Comparison of ENCODE assay signal across 20 cellular contexts in the genomic region with DNA sequence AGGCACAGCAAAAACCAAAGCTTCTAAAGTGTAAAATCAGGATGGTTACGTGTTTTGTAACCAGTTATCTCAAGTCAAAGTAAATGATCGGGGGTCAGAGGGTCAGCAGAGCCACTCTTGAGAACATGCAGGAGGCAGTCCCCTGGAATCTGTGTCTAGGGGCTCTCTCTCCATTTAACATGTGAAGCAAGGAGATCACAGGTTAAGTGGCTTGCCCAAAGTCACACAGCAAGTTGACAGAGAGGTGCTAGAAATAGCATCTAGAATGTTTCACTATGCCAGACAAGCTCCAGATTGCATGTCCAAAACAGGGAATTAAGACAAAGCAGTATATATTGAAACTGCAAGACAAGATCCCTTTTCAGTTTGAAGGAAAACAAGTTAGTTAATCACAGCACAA. TPM values are rescaled to one million over a fixed set of nuclear protein-coding genes. Genes with fewer than 3 reads are reported as not detected.
DNase-seq lines count a peak whose midpoint lies in the region; ATAC-seq, FAIRE-seq and TF ChIP-seq lines count a peak whose summit lies in the region.
"Had no signal": no experiment of that assay in that cellular context is flagged by ENCODE, and none has a peak within 500 bp of the region (broad histone marks: within the 10 kb centered on the region; RNA-seq: fewer than 3 reads in every experiment).

No MANE protein-coding gene starts in this region.

- no TSS peak for BruUV-seq in HepG2 (replicated peaks; lab: Mats Ljungman, UMichigan)

- H3K36me3 ChIP-seq in right lobe of liver = peaks cover 0 to 3% (median 0%) of the 10 kb centered on the region in 4 donors
- peaks cover 7 to 42% of the 10 kb centered on the region in 2 experiments for H3K36me3 ChIP-seq in HepG2 (replicated peaks in 1 of 2; ENCODE audit: control insufficient read depth in 1 of 2, insufficient read depth in 2 of 2, low read length in 2 of 2)
- no peaks in the 10 kb centered on the region for H3K36me3 ChIP-seq in muscle layer of colon (ENCODE audit: insufficient read depth, low read length)
- H3K36me3 ChIP-seq: prostate gland had no signal

- peaks cover 15% of the 10 kb centered on the region for H3K79me2 ChIP-seq in HepG2 (ENCODE audit: insufficient read depth, low read length)

- H3K4me3 Mint-ChIP-seq in endothelial cell (ENCODE audit: unreplicated experiment) (no peak overlapping the region), type B pancreatic cell (no peak overlapping the region), T-cell (no peak overlapping the region)
- H3K4me3 Mint-ChIP-seq: activated naive CD4-positive, alpha-beta T cell treated with anti-CD3 and anti-CD28 coated beads for 36 hours; brain; CD8-positive, alpha-beta T cell had no signal

- POLR2A ChIA-PET in HepG2 (lab: Yijun Ruan, JAX) = interaction anchor here (1.3 kb wide), 1 partner anchor 81 kb away, joined by 4 read pairs; a partner anchor contains a TSS
- POLR2A ChIA-PET in T-cell (lab: Charles Lee) = interaction anchor here in 1 of 2 donors (0.5 kb wide), 1 partner anchor 65 kb away, joined by 3 read pairs; no protein-coding TSS in a partner anchor

- intact Hi-C loops in right lobe of liver (cut with DNase I) = loop anchor here in 1 of 2 donors (5.0 kb wide), 1 partner anchor 53 kb away; no protein-coding TSS in a partner anchor
- intact Hi-C loops in HepG2 (cut with micrococcal nuclease; ENCODE audit: unreplicated experiment) = loop anchor here (5.0 kb wide), 1 partner anchor 97 kb away; a partner anchor contains a TSS

- no peak for TF ChIP-seq EP300 in HepG2 (IDR thresholded peaks at IDR 0.05; ENCODE audit: low read depth in 2 of 2, low read length in 2 of 2)
- TF ChIP-seq EP300 in HepG2 (CRISPR knock-in tag; IDR thresholded peaks at IDR 0.05; ENCODE audit: borderline replicate concordance) = no peak

- peak overlapping the region in 2 of 3 donors; percentile 11 to 80 for H3K27ac ChIP-seq in right lobe of liver
- H3K27ac ChIP-seq in HepG2 (ENCODE audit: extremely low read length, insufficient read depth, low read length) = no peak overlapping the region
- peak overlapping the region; percentile 3 for H3K27ac ChIP-seq in muscle layer of colon (ENCODE audit: low read depth, low read length)
- no peak overlapping the region for H3K27ac ChIP-seq in substantia nigra (ENCODE audit: low read depth, low read length, poor library complexity, severe bottlenecking)
- H3K27ac ChIP-seq: left lung, prostate gland had no signal

- no peaks in the 10 kb centered on the region for H3K27me3 ChIP-seq in right lobe of liver
- H3K27me3 ChIP-seq in HepG2 (ENCODE audit: control insufficient read depth in 1 of 2, insufficient read depth in 2 of 2, low read length in 2 of 2) = no peaks in the 10 kb centered on the region
- H3K27me3 ChIP-seq in muscle layer of colon (ENCODE audit: control insufficient read depth in 1 of 2, insufficient read depth in 2 of 2, low read length in 2 of 2) = no peaks in the 10 kb centered on the region
- H3K27me3 ChIP-seq: left lung had no signal

- no peak overlapping the region for H3K9ac ChIP-seq in HepG2 (ENCODE audit: insufficient read depth, low read depth, low read length)
- H3K9ac ChIP-seq in muscle layer of colon (ENCODE audit: low read length) = no peak overlapping the region

- 40% methylated on average over 2 of the region's 2 CpGs for WGBS in right lobe of liver (ENCODE audit: insufficient coverage, low coverage, low lambda C conversion rate, missing lambda C conversion rate)
- 98% methylated on average over 2 of the region's 2 CpGs for WGBS in HepG2 (ENCODE audit: low lambda C conversion rate)

- in situ Hi-C loops in HepG2 (cut with HindIII; ENCODE audit: extremely low pct_ligation_motif_present, low pct_unique_long_range_greater_than_20kb) = no loop called here

- H3K4me1 ChIP-seq in right lobe of liver (peaks cover 0 to 43% (median 18%) of the 10 kb centered on the region in 4 donors), HepG2 (ENCODE audit: insufficient read depth, low read length) (no peaks in the 10 kb centered on the region), muscle layer of colon (ENCODE audit: insufficient read depth, low read length) (peaks cover 44% of the 10 kb centered on the region)

- TF ChIP-seq CTCF in right lobe of liver (IDR thresholded peaks at IDR 0.05) (no peak), HepG2 (CRISPR knock-in tag; IDR thresholded peaks at IDR 0.05) (no peak), endothelial cell (IDR thresholded peaks at IDR 0.05; ENCODE audit: unreplicated experiment) (no peak), type B pancreatic cell (conservative IDR thresholded peaks at IDR 0.05) (no peak)

- no peak for ATAC-seq in right lobe of liver
- no peak for ATAC-seq in HepG2
- no peak for ATAC-seq in T-cell (replicated peaks in 1 of 4)
- ATAC-seq: CD8-positive, alpha-beta T cell; left lung; Panc1; SK-N-SH treated with all-trans-retinoic acid at 6 μM for 48 hours had no signal

- CTCF ChIA-PET in HepG2 (lab: Yijun Ruan, JAX; ENCODE audit: low intra/inter-chr PET ratio, low total read pairs) = interaction anchor here (1.5 kb wide), 1 partner anchor 52 kb away, joined by 4 read pairs; no protein-coding TSS in a partner anchor
- CTCF ChIA-PET in T-cell (lab: Charles Lee) = interaction anchor here (0.7 to 2.3 kb wide), 7 partner anchors 9 to 100 kb away, joined by 3 to 30 read pairs (median 3); a partner anchor contains a TSS

- H3K9me3 Mint-ChIP-seq in endothelial cell (ENCODE audit: unreplicated experiment) = no peaks in the 10 kb centered on the region
- H3K9me3 Mint-ChIP-seq in type B pancreatic cell = no peaks in the 10 kb centered on the region
- H3K9me3 Mint-ChIP-seq in T-cell = no peaks in the 10 kb centered on the region
- H3K9me3 Mint-ChIP-seq: activated naive CD4-positive, alpha-beta T cell treated with anti-CD3 and anti-CD28 coated beads for 36 hours; brain; CD8-positive, alpha-beta T cell had no signal

- H2AFZ ChIP-seq in HepG2 (ENCODE audit: low read length) = no peak overlapping the region

- H3K27me3 Mint-ChIP-seq in endothelial cell (ENCODE audit: unreplicated experiment) (no peaks in the 10 kb centered on the region), type B pancreatic cell (no peaks in the 10 kb centered on the region), T-cell (no peaks in the 10 kb centered on the region)

- H3K4me3 ChIP-seq in right lobe of liver (no peak overlapping the region), HepG2 (replicated peaks in 1 of 3; ENCODE audit: insufficient read depth in 1 of 3, low read depth in 2 of 3, low read length in 3 of 3) (no peak overlapping the region), muscle layer of colon (ENCODE audit: low read depth in 1 of 2, low read length in 2 of 2) (no peak overlapping the region)
- H3K4me3 ChIP-seq: left lung, prostate gland had no signal

- H3K4me1 Mint-ChIP-seq in endothelial cell (ENCODE audit: unreplicated experiment) (no peaks in the 10 kb centered on the region), type B pancreatic cell (ENCODE audit: unreplicated experiment) (peaks cover 7% of the 10 kb centered on the region), T-cell (peaks cover 41 to 49% (median 44%) of the 10 kb centered on the region in 3 donors)

- H3K36me3 Mint-ChIP-seq in endothelial cell (ENCODE audit: low read depth, unreplicated experiment) (peaks cover 5% of the 10 kb centered on the region), type B pancreatic cell (peaks cover 25% of the 10 kb centered on the region), T-cell (peaks cover 40% of the 10 kb centered on the region)

- no peak for TF ChIP-seq POLR2A in right lobe of liver (IDR thresholded peaks at IDR 0.05)
- TF ChIP-seq POLR2A in HepG2 (IDR thresholded peaks at IDR 0.05; ENCODE audit: insufficient read depth in 1 of 2, low read depth in 2 of 2, low read length in 2 of 2) = no peak

- H3K27ac Mint-ChIP-seq in endothelial cell (ENCODE audit: unreplicated experiment) = peak overlapping the region; percentile 12
- peak overlapping the region; percentile 19 for H3K27ac Mint-ChIP-seq in type B pancreatic cell
- H3K27ac Mint-ChIP-seq in T-cell = peak overlapping the region in 1 of 2 donors; percentile 39
- H3K27ac Mint-ChIP-seq: activated naive CD4-positive, alpha-beta T cell treated with anti-CD3 and anti-CD28 coated beads for 36 hours; CD8-positive, alpha-beta T cell had no signal

- H3K4me2 ChIP-seq in HepG2 (ENCODE audit: low read depth, low read length) = no peak overlapping the region

- no peak for TF ChIP-seq RAD21 in HepG2 (CRISPR knock-in tag; IDR thresholded peaks at IDR 0.05)

- H4K20me1 ChIP-seq in HepG2 (ENCODE audit: insufficient read depth, low read length) = 0 out of 2 replicates have a peak, but pooled peaks cover 8% of the 10 kb centered on the region

- no peak for FAIRE-seq in HepG2 (lab: Jason Lieb, UNC)
- no peak for FAIRE-seq in RCC 7860 (lab: Jason Lieb, UNC)

- DNase-seq in right lobe of liver (no peak), HepG2 (ENCODE audit: low spot score) (no peak), endothelial cell (ENCODE audit: low spot score) (no peak), type B pancreatic cell (ENCODE audit: extremely low spot score, unreplicated experiment) (no peak), substantia nigra (lab: John Stamatoyannopoulos, UW) (no peak), T-cell (no peak), RCC 7860 (ENCODE audit: low spot score) (no peak)
- DNase-seq: activated CD4-positive, alpha-beta T cell treated with anti-CD3 and anti-CD28 coated beads for 4 hours; activated naive CD4-positive, alpha-beta T cell treated with anti-CD3 and anti-CD28 coated beads for 36 hours; CD8-positive, alpha-beta T cell; cortex of kidney; DMS79; GOT3; left lung; NCI-H146 had no signal

- H3K9me3 ChIP-seq in right lobe of liver = no peaks in the 10 kb centered on the region
- no peaks in the 10 kb centered on the region for H3K9me3 ChIP-seq in HepG2 (ENCODE audit: low read length)
- H3K9me3 ChIP-seq in muscle layer of colon (ENCODE audit: low read length) = no peaks in the 10 kb centered on the region
- H3K9me3 ChIP-seq: left lung, prostate gland had no signal

RNA-seq across cellular contexts. Expression of a gene that starts 33.4 kb away (rescaled TPM):
- total RNA-seq in right lobe of liver = 10 to 100 TPM in 5 of 6 experiments, 1 to 10 TPM in 1; 6.3 to 15.0 (median 11.5) TPM
- total RNA-seq in HepG2 (2016; rRNA removed; fragmentation: Illumina TruSeq; extraction: Trizol) = 4.8 and 8.5 TPM in 2 replicates
- total RNA-seq in HepG2 (2016; cell fraction: cytosol; rRNA removed; fragmentation: Illumina TruSeq; extraction: Trizol; ENCODE audit: low read depth) = 1.6 and 1.9 TPM in 2 replicates
- total RNA-seq in HepG2 (2016; cell fraction: insoluble cytoplasmic fraction; rRNA removed; fragmentation: Illumina TruSeq; extraction: Trizol) = 4.2 and 8.0 TPM in 2 replicates
- 6.4 and 7.5 TPM in 2 replicates for total RNA-seq in HepG2 (2016; cell fraction: membrane; rRNA removed; fragmentation: Illumina TruSeq; extraction: Trizol)
- 12.1 and 12.8 TPM in 2 replicates for total RNA-seq in HepG2 (2016; cell fraction: nucleus; rRNA removed; fragmentation: Illumina TruSeq; extraction: Trizol)
- polyA plus RNA-seq in HepG2 (2011; rRNA removed) = 10.6 and 12.3 TPM in 2 replicates
- 5.4 and 8.1 TPM in 2 replicates for polyA plus RNA-seq in HepG2 (2011; cell fraction: cytosol; rRNA removed)
- polyA plus RNA-seq in HepG2 (2011; cell fraction: nucleus; rRNA removed) = 6.7 and 6.8 TPM in 2 replicates
- polyA plus RNA-seq in HepG2 (2012) = 10.9 and 11.6 TPM in 2 replicates
- 0.76 and 0.94 TPM in 2 replicates for polyA plus RNA-seq in HepG2 (2016; cell fraction: cytosol; fragmentation: Illumina TruSeq; extraction: Trizol; ENCODE audit: low read depth)
- 18.5 and 19.8 TPM in 2 replicates for polyA plus RNA-seq in HepG2 (2016; cell fraction: insoluble cytoplasmic fraction; fragmentation: Illumina TruSeq; extraction: Trizol; ENCODE audit: low read depth)
- polyA plus RNA-seq in HepG2 (2016; cell fraction: membrane; fragmentation: Illumina TruSeq; extraction: Trizol; ENCODE audit: low read depth) = 5.2 and 6.2 TPM in 2 replicates
- 20.2 and 21.2 TPM in 2 replicates for polyA plus RNA-seq in HepG2 (2016; cell fraction: nucleus; fragmentation: Illumina TruSeq; extraction: Trizol; ENCODE audit: insufficient read depth, low read depth)
- 44.4 and 46.8 TPM in 2 replicates for polyA minus RNA-seq in HepG2 (2011; rRNA and poly(A)+ RNA removed; ENCODE audit: low replicate concordance)
- polyA minus RNA-seq in HepG2 (2011; cell fraction: cytosol; rRNA and poly(A)+ RNA removed) = 10.9 and 11.6 TPM in 2 replicates
- polyA minus RNA-seq in HepG2 (2011; cell fraction: nucleus; rRNA and poly(A)+ RNA removed) = 23.0 and 23.1 TPM in 2 replicates
- total RNA-seq in endothelial cell (ENCODE audit: unreplicated experiment) = 13.7 TPM
- 14.5 and 14.8 TPM in 2 replicates for total RNA-seq in type B pancreatic cell (ENCODE audit: low replicate concordance)
- 10 to 100 TPM; 36.0 to 38.1 (median 36.6) TPM for total RNA-seq in T-cell

RNA-seq across cellular contexts. Expression of a gene that starts 47.6 kb away (rescaled TPM):
- under 1 TPM in 5 of 6 experiments, not detected in 1; 0.37 to 0.58 (median 0.51) TPM for total RNA-seq in right lobe of liver
- 0.38 TPM in 2 replicates for total RNA-seq in HepG2 (2016; rRNA removed; fragmentation: Illumina TruSeq; extraction: Trizol)
- 0.44 TPM in 1 of 2 replicates, not detected in the other for total RNA-seq in HepG2 (2016; cell fraction: cytosol; rRNA removed; fragmentation: Illumina TruSeq; extraction: Trizol; ENCODE audit: low read depth)
- 0.27 and 0.28 TPM in 2 replicates for total RNA-seq in HepG2 (2016; cell fraction: insoluble cytoplasmic fraction; rRNA removed; fragmentation: Illumina TruSeq; extraction: Trizol)
- total RNA-seq in HepG2 (2016; cell fraction: membrane; rRNA removed; fragmentation: Illumina TruSeq; extraction: Trizol) = 0.19 TPM in 1 of 2 replicates, not detected in the other
- total RNA-seq in HepG2 (2016; cell fraction: nucleus; rRNA removed; fragmentation: Illumina TruSeq; extraction: Trizol) = not detected in 2 replicates
- 0.05 and 0.10 TPM in 2 replicates for polyA plus RNA-seq in HepG2 (2011; rRNA removed)
- 0.03 and 0.04 TPM in 2 replicates for polyA plus RNA-seq in HepG2 (2011; cell fraction: cytosol; rRNA removed)
- polyA plus RNA-seq in HepG2 (2011; cell fraction: nucleus; rRNA removed) = 0.09 TPM in 1 of 2 replicates, not detected in the other
- 0.12 and 0.27 TPM in 2 replicates for polyA plus RNA-seq in HepG2 (2012)
- 0.06 TPM in 1 of 2 replicates, not detected in the other for polyA plus RNA-seq in HepG2 (2016; cell fraction: cytosol; fragmentation: Illumina TruSeq; extraction: Trizol; ENCODE audit: low read depth)
- polyA plus RNA-seq in HepG2 (2016; cell fraction: insoluble cytoplasmic fraction; fragmentation: Illumina TruSeq; extraction: Trizol; ENCODE audit: low read depth) = 0.16 and 0.24 TPM in 2 replicates
- 0.07 and 0.17 TPM in 2 replicates for polyA plus RNA-seq in HepG2 (2016; cell fraction: membrane; fragmentation: Illumina TruSeq; extraction: Trizol; ENCODE audit: low read depth)
- 0.25 TPM in 1 of 2 replicates, not detected in the other for polyA plus RNA-seq in HepG2 (2016; cell fraction: nucleus; fragmentation: Illumina TruSeq; extraction: Trizol; ENCODE audit: insufficient read depth, low read depth)
- 0.37 TPM in 1 of 2 replicates, not detected in the other for polyA minus RNA-seq in HepG2 (2011; rRNA and poly(A)+ RNA removed; ENCODE audit: low replicate concordance)
- polyA minus RNA-seq in HepG2 (2011; cell fraction: cytosol; rRNA and poly(A)+ RNA removed) = not detected in 2 replicates
- 0.12 and 0.26 TPM in 2 replicates for polyA minus RNA-seq in HepG2 (2011; cell fraction: nucleus; rRNA and poly(A)+ RNA removed)
- total RNA-seq in endothelial cell (ENCODE audit: unreplicated experiment) = 0.54 TPM
- total RNA-seq in type B pancreatic cell (ENCODE audit: low replicate concordance) = 0.12 and 0.46 TPM in 2 replicates
- 1 to 10 TPM in 1 of 5 donors, under 1 TPM in 3, not detected in 1; 0.18 to 1.6 (median 0.74) TPM for total RNA-seq in T-cell

RNA-seq across cellular contexts. Expression of a gene that starts 47.8 kb away (rescaled TPM):
- total RNA-seq in right lobe of liver (10 to 100 TPM; 37.9 to 61.2 (median 51.1) TPM), HepG2 (2016; rRNA removed; fragmentation: Illumina TruSeq; extraction: Trizol) (107 and 161 TPM in 2 replicates), endothelial cell (ENCODE audit: unreplicated experiment) (116 TPM), type B pancreatic cell (ENCODE audit: low replicate concordance) (72.6 and 84.7 TPM in 2 replicates), T-cell (100 to 1,000 TPM in 1 of 5 donors, 10 to 100 TPM in 4; 79.0 to 109 (median 95.4) TPM)
- total RNA-seq in HepG2 (2016; cell fraction: cytosol; rRNA removed; fragmentation: Illumina TruSeq; extraction: Trizol; ENCODE audit: low read depth) = 34.7 and 38.8 TPM in 2 replicates
- 112 and 168 TPM in 2 replicates for total RNA-seq in HepG2 (2016; cell fraction: insoluble cytoplasmic fraction; rRNA removed; fragmentation: Illumina TruSeq; extraction: Trizol)
- total RNA-seq in HepG2 (2016; cell fraction: membrane; rRNA removed; fragmentation: Illumina TruSeq; extraction: Trizol) = 44.9 and 45.0 TPM in 2 replicates
- 50.0 and 57.0 TPM in 2 replicates for total RNA-seq in HepG2 (2016; cell fraction: nucleus; rRNA removed; fragmentation: Illumina TruSeq; extraction: Trizol)
- polyA plus RNA-seq in HepG2 (2011; rRNA removed) = 100 and 114 TPM in 2 replicates
- 58.3 and 73.6 TPM in 2 replicates for polyA plus RNA-seq in HepG2 (2011; cell fraction: cytosol; rRNA removed)
- polyA plus RNA-seq in HepG2 (2011; cell fraction: nucleus; rRNA removed) = 45.3 and 65.3 TPM in 2 replicates
- polyA plus RNA-seq in HepG2 (2012) = 84.2 and 88.0 TPM in 2 replicates
- 49.4 and 58.6 TPM in 2 replicates for polyA plus RNA-seq in HepG2 (2016; cell fraction: cytosol; fragmentation: Illumina TruSeq; extraction: Trizol; ENCODE audit: low read depth)
- 175 and 205 TPM in 2 replicates for polyA plus RNA-seq in HepG2 (2016; cell fraction: insoluble cytoplasmic fraction; fragmentation: Illumina TruSeq; extraction: Trizol; ENCODE audit: low read depth)
- 42.2 and 44.9 TPM in 2 replicates for polyA plus RNA-seq in HepG2 (2016; cell fraction: membrane; fragmentation: Illumina TruSeq; extraction: Trizol; ENCODE audit: low read depth)
- polyA plus RNA-seq in HepG2 (2016; cell fraction: nucleus; fragmentation: Illumina TruSeq; extraction: Trizol; ENCODE audit: insufficient read depth, low read depth) = 141 and 142 TPM in 2 replicates
- 14.3 and 39.7 TPM in 2 replicates for polyA minus RNA-seq in HepG2 (2011; rRNA and poly(A)+ RNA removed; ENCODE audit: low replicate concordance)
- polyA minus RNA-seq in HepG2 (2011; cell fraction: cytosol; rRNA and poly(A)+ RNA removed) = 17.8 and 23.5 TPM in 2 replicates
- 38.6 and 50.0 TPM in 2 replicates for polyA minus RNA-seq in HepG2 (2011; cell fraction: nucleus; rRNA and poly(A)+ RNA removed)

Comparison
In these comparisons a context has a peak if more than half of its experiments do, and no peak if none do; other contexts are left out.
1. H3K27ac ChIP-seq: peak in right lobe of liver (2 of 3) and muscle layer of colon (single experiment); none in HepG2 (single experiment) and substantia nigra (single experiment).